In genomic region chr5:150521522-150521817, GRCh38 we compare ENCODE assay signal across 16 cellular contexts. TPM values are rescaled to one million over a fixed set of nuclear protein-coding genes. Genes with fewer than 3 reads are reported as not detected.
DNase-seq lines count a peak whose midpoint lies in the region; ATAC-seq and TF ChIP-seq lines count a peak whose summit lies in the region.
"Had no signal": no experiment of that assay in that cellular context is flagged by ENCODE, and none has a peak within 500 bp of the region (broad histone marks: within the 10 kb centered on the region; RNA-seq: fewer than 3 reads in every experiment).

No MANE protein-coding gene starts in this region.

- CTCF ChIA-PET in mammary epithelial cell (lab: Charles Lee; ENCODE audit: low non-redundant PET) = no interaction called here

- no peak overlapping the region for H3K27ac Mint-ChIP-seq in activated T-helper 17 cell treated with anti-CD3 and anti-CD28 coated beads, Interleukin-2, amount 50 U/mL, for 72 hours

- in situ Hi-C loops in mammary epithelial cell (cut with MboI; ENCODE audit: low sequenced_read_pairs in 2 of 2) = no loop called here

- BruUV-seq in mammary epithelial cell (replicated peaks; lab: Mats Ljungman, UMichigan) = no TSS peak

- TF ChIP-seq CTCF in cardiac muscle cell (IDR thresholded peaks at IDR 0.05; ENCODE audit: low read depth, low read length) (no peak), mammary epithelial cell (conservative IDR thresholded peaks at IDR 0.05 in 1 of 2, IDR thresholded peaks at IDR 0.05 in 1 of 2; ENCODE audit: extremely low read depth in 1 of 2, insufficient read depth in 1 of 2, low read depth in 1 of 2, low read length in 2 of 2) (no peak), right lobe of liver (IDR thresholded peaks at IDR 0.05) (no peak), foreskin keratinocyte (conservative IDR thresholded peaks at IDR 0.05) (no peak)

- H3K27ac ChIP-seq in cardiac muscle cell (peak overlapping the region; percentile 68), mammary epithelial cell (ENCODE audit: insufficient read depth, low read depth, low read length) (no peak overlapping the region), right lobe of liver (peak overlapping the region; percentile 57 to 93 (median 72)), temporal lobe (ENCODE audit: low read depth, low read length) (peak overlapping the region; percentile 27), foreskin keratinocyte (no peak overlapping the region)
- H3K27ac ChIP-seq: BLaER1 treated with 17β-estradiol and CSF1 and Interleukin-3, amounts not matched to agents 10 nM and 100 nM had no signal

- no peak overlapping the region for H3K4me3 ChIP-seq in cardiac muscle cell
- H3K4me3 ChIP-seq in mammary epithelial cell (replicated peaks in 1 of 3; ENCODE audit: insufficient read depth in 1 of 3, low read depth in 2 of 3, low read length in 3 of 3) = no peak overlapping the region
- H3K4me3 ChIP-seq in right lobe of liver = no peak overlapping the region
- H3K4me3 ChIP-seq: BLaER1 treated with 17β-estradiol and CSF1 and Interleukin-3, amounts not matched to agents 10 nM and 100 nM had no signal

- no peaks in the 10 kb centered on the region for H3K9me3 ChIP-seq in cardiac muscle cell (ENCODE audit: low read depth)
- H3K9me3 ChIP-seq in mammary epithelial cell (replicated peaks; ENCODE audit: insufficient read depth, low read length) = no peaks in the 10 kb centered on the region
- H3K9me3 ChIP-seq in right lobe of liver = no peaks in the 10 kb centered on the region
- H3K9me3 ChIP-seq: BLaER1 treated with 17β-estradiol and CSF1 and Interleukin-3, amounts not matched to agents 10 nM and 100 nM had no signal

- H3K4me1 ChIP-seq in cardiac muscle cell (ENCODE audit: low read depth) (peaks cover 32% of the 10 kb centered on the region), mammary epithelial cell (ENCODE audit: insufficient read depth, low read length) (peaks cover 53% of the 10 kb centered on the region), right lobe of liver (peaks cover 0 to 98% (median 61%) of the 10 kb centered on the region in 4 donors), foreskin keratinocyte (peaks cover 29% of the 10 kb centered on the region)

- H3K36me3 Mint-ChIP-seq in activated T-helper 17 cell treated with anti-CD3 and anti-CD28 coated beads, Interleukin-2, amount 50 U/mL, for 72 hours (ENCODE audit: low read depth) = no peaks in the 10 kb centered on the region

- dilution Hi-C loops in mammary epithelial cell (cut with HindIII; ENCODE audit: low sequenced_read_pairs) = loop anchor here (10.0 kb wide), 1 partner anchor 287 kb away; no protein-coding TSS in a partner anchor

- intact Hi-C loops in Right ventricle myocardium inferior (cut with DNase I) (no loop called here), mammary epithelial cell (cut with micrococcal nuclease) (loop anchor here (5.0 kb wide), 1 partner anchor 49 kb away; no protein-coding TSS in a partner anchor), right lobe of liver (cut with DNase I) (loop anchor here in 1 of 2 donors (5.0 kb wide), 1 partner anchor 34 kb away; no protein-coding TSS in a partner anchor)

- H3K79me2 ChIP-seq in mammary epithelial cell (ENCODE audit: insufficient read depth, low read length) = peaks cover 92% of the 10 kb centered on the region

- peak overlapping the region; percentile 35 for H3K4me2 ChIP-seq in mammary epithelial cell (ENCODE audit: insufficient read depth, low read depth, low read length)

- DNase-seq in cardiac muscle cell (ENCODE audit: low read depth in 1 of 2, low spot score in 1 of 2) = no peak
- DNase-seq in Right ventricle myocardium inferior (ENCODE audit: missing footprints) = no peak
- no peak for DNase-seq in mammary epithelial cell
- peak in 1 of 3 donors; percentile 57 for DNase-seq in right lobe of liver
- DNase-seq in pons (ENCODE audit: low spot score) = no peak
- DNase-seq in foreskin keratinocyte = no peak
- DNase-seq: EL, KG1, NCI-H1436, NCI-H2081, NCI-H510A, NCI-H774, SIG-M5 had no signal

- no peak overlapping the region for H2AFZ ChIP-seq in mammary epithelial cell (ENCODE audit: low read depth, low read length)

- WGBS in mammary epithelial cell (ENCODE audit: low coverage, missing lambda C conversion rate) = 95% methylated on average over 14 of the region's 14 CpGs
- WGBS in right lobe of liver (ENCODE audit: insufficient coverage, low coverage, low lambda C conversion rate, missing lambda C conversion rate) = 18% methylated on average over 7 of the region's 14 CpGs

- H3K27me3 ChIP-seq in cardiac muscle cell (no peaks in the 10 kb centered on the region), mammary epithelial cell (ENCODE audit: insufficient read depth, low read length) (no peaks in the 10 kb centered on the region), right lobe of liver (no peaks in the 10 kb centered on the region), foreskin keratinocyte (no peaks in the 10 kb centered on the region)
- H3K27me3 ChIP-seq: BLaER1 treated with 17β-estradiol and CSF1 and Interleukin-3, amounts not matched to agents 10 nM and 100 nM had no signal

- TF ChIP-seq POLR2A in right lobe of liver (IDR thresholded peaks at IDR 0.05) = no peak

- no peak for ATAC-seq in Right ventricle myocardium inferior
- no peak for ATAC-seq in right lobe of liver
- no peak for ATAC-seq in activated T-helper 17 cell treated with anti-CD3 and anti-CD28 coated beads, Interleukin-2, amount 50 U/mL, for 72 hours (replicated peaks)
- no peak for ATAC-seq in foreskin keratinocyte

- no peaks in the 10 kb centered on the region for H4K20me1 ChIP-seq in mammary epithelial cell (ENCODE audit: insufficient read depth, low read length)

- no peaks in the 10 kb centered on the region for H3K9me3 Mint-ChIP-seq in activated T-helper 17 cell treated with anti-CD3 and anti-CD28 coated beads, Interleukin-2, amount 50 U/mL, for 72 hours

- no peaks in the 10 kb centered on the region for H3K36me3 ChIP-seq in cardiac muscle cell
- H3K36me3 ChIP-seq in mammary epithelial cell (ENCODE audit: insufficient read depth, low read length) = peaks cover 16% of the 10 kb centered on the region
- H3K36me3 ChIP-seq in right lobe of liver = peaks cover 0 to 21% (median 5%) of the 10 kb centered on the region in 4 donors

- H3K4me3 Mint-ChIP-seq in activated T-helper 17 cell treated with anti-CD3 and anti-CD28 coated beads, Interleukin-2, amount 50 U/mL, for 72 hours = no peak overlapping the region

- no peaks in the 10 kb centered on the region for H3K4me1 Mint-ChIP-seq in activated T-helper 17 cell treated with anti-CD3 and anti-CD28 coated beads, Interleukin-2, amount 50 U/mL, for 72 hours

- H3K27me3 Mint-ChIP-seq in activated T-helper 17 cell treated with anti-CD3 and anti-CD28 coated beads, Interleukin-2, amount 50 U/mL, for 72 hours = no peaks in the 10 kb centered on the region

- H3K9ac ChIP-seq in mammary epithelial cell (ENCODE audit: insufficient read depth, low read length) = no peak overlapping the region
- H3K9ac ChIP-seq: BLaER1 treated with 17β-estradiol and CSF1 and Interleukin-3, amounts not matched to agents 10 nM and 100 nM had no signal

RNA-seq across cellular contexts. Expression of gene NDST1, which starts 13.5 kb away (rescaled TPM):
- total RNA-seq in cardiac muscle cell = 79.8 and 97.6 TPM in 2 replicates
- 26.6 and 34.9 TPM in 2 replicates for polyA plus RNA-seq in cardiac muscle cell
- 60.4 TPM for total RNA-seq in Right ventricle myocardium inferior
- total RNA-seq in mammary epithelial cell = 100 to 1,000 TPM; 114 to 128 TPM
- 43.2 TPM for polyA plus RNA-seq in mammary epithelial cell
- 101 TPM for polyA minus RNA-seq in mammary epithelial cell
- total RNA-seq in right lobe of liver = 10 to 100 TPM; 38.1 to 97.5 (median 76.0) TPM
- 28.0 TPM for total RNA-seq in temporal lobe
- total RNA-seq in activated T-helper 17 cell treated with anti-CD3 and anti-CD28 coated beads, Interleukin-2, amount 50 U/mL, for 72 hours = 1 to 10 TPM in 1 of 2 donors, under 1 TPM in 1; 0.48 to 1.8 TPM
- 53.4 and 56.2 TPM in 2 replicates for total RNA-seq in foreskin keratinocyte
- polyA plus RNA-seq in foreskin keratinocyte = 15.3 and 16.8 TPM in 2 replicates

Comparison
In these comparisons a context has a peak if more than half of its experiments do, and no peak if none do; other contexts are left out.
1. H3K27ac ChIP-seq: peak in cardiac muscle cell (single experiment), right lobe of liver (3 of 3) and temporal lobe (single experiment); none in mammary epithelial cell (single experiment) and foreskin keratinocyte (single experiment).
2. RNA of gene NDST1, which starts 13.5 kb away (total RNA-seq): 114 to 128 TPM in mammary epithelial cell, 79.8 to 97.6 TPM in cardiac muscle cell, 38.1 to 97.5 TPM in right lobe of liver, 60.4 TPM in Right ventricle myocardium inferior (single experiment), 53.4 to 56.2 TPM in foreskin keratinocyte and 28.0 TPM in temporal lobe (single experiment); 0.48 to 1.8 TPM in activated T-helper 17 cell treated with anti-CD3 and anti-CD28 coated beads, Interleukin-2, amount 50 U/mL, for 72 hours; every median in the first group is over 10 times any median in the second.